Comparison of ENCODE assay signal across 16 cellular contexts in the genomic region with DNA sequence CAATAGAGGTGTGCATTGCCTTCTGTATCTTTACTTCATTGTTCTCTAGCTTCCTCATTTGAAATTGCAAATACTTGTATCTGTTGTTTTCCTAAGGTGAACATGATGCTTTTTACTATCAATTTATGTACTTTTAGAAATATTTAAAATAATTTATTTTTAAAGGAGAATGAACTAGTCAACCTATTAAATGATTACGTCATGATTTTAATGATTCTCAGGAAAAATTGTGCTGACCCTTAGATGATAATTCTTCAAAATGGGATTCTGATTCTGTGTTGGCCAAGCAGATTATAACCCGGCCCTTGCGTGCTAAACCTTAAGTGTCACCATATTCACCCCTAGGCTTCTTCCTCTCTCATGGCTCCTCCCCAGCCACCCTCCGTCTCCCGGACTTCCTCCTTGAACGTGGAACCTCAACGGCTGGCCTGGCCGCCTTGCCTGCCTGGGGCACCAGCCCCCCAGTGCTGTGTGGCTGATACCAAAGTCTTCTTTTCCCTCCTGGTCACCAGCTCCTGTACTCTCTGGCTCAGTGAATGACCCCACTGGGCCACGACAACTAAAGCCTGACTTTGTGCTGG.
DNase-seq lines count a peak whose midpoint lies in the region; ATAC-seq, FAIRE-seq and TF ChIP-seq lines count a peak whose summit lies in the region.
"Had no signal": no experiment of that assay in that cellular context is flagged by ENCODE, and none has a peak within 500 bp of the region (broad histone marks: within the 10 kb centered on the region; RNA-seq: fewer than 3 reads in every experiment).

No MANE protein-coding gene starts in this region.

- CTCF ChIA-PET in HepG2 (lab: Yijun Ruan, JAX; ENCODE audit: low intra/inter-chr PET ratio, low total read pairs) (no interaction called here), WTC11 (lab: Charles Lee) (no interaction called here), OCI-LY7 (lab: Charles Lee; ENCODE audit: unreplicated experiment) (no interaction called here)

- H4K8ac ChIP-seq in trophoblast cell (ENCODE audit: low read depth, low read length) = no peak overlapping the region

- no peak for TF ChIP-seq CTCF in HepG2 (CRISPR knock-in tag; IDR thresholded peaks at IDR 0.05)
- TF ChIP-seq CTCF in right lobe of liver (IDR thresholded peaks at IDR 0.05) = no peak
- TF ChIP-seq CTCF in NB4 (IDR thresholded peaks at IDR 0.05; ENCODE audit: low read depth, low read length) = no peak
- no peak for TF ChIP-seq CTCF in WTC11 (IDR thresholded peaks at IDR 0.05)
- TF ChIP-seq CTCF in endodermal cell (conservative IDR thresholded peaks at IDR 0.05) = no peak
- no peak for TF ChIP-seq CTCF in OCI-LY7 (conservative IDR thresholded peaks at IDR 0.05; ENCODE audit: low read length)

- intact Hi-C loops in HepG2 (cut with micrococcal nuclease; ENCODE audit: unreplicated experiment) = no loop called here
- intact Hi-C loops in right lobe of liver (cut with DNase I) = no loop called here
- intact Hi-C loops in OCI-LY7 (cut with micrococcal nuclease; ENCODE audit: unreplicated experiment) = no loop called here

- H2AK5ac ChIP-seq in trophoblast cell (ENCODE audit: low read length) = no peak overlapping the region

- no peak overlapping the region for H3K23ac ChIP-seq in trophoblast cell (ENCODE audit: low read length)

- BruUV-seq in HepG2 (replicated peaks; lab: Mats Ljungman, UMichigan) (no TSS peak), OCI-LY7 (replicated peaks; lab: Mats Ljungman, UMichigan) (no TSS peak)

- no peak overlapping the region for H3K4me2 ChIP-seq in HepG2 (ENCODE audit: low read depth, low read length)
- no peak overlapping the region for H3K4me2 ChIP-seq in trophoblast cell (ENCODE audit: low read length)
- no peak overlapping the region for H3K4me2 ChIP-seq in OCI-LY7 (ENCODE audit: low read length)
- H3K4me2 ChIP-seq: GM23338 had no signal

- H3K36me3 Mint-ChIP-seq in WTC11 = no peaks in the 10 kb centered on the region; the same call in 1 of the 2 replicates
- H3K36me3 Mint-ChIP-seq in endodermal cell (ENCODE audit: low read depth) = peaks cover 1% of the 10 kb centered on the region
- no peaks in the 10 kb centered on the region for H3K36me3 Mint-ChIP-seq in T-helper 2 cell treated with Interferon-gamma antibody and Interleukin-4, amounts not matched to agents 5 μg/mL and 100 μg/mL, for 36 hours (ENCODE audit: low read depth)
- H3K36me3 Mint-ChIP-seq: CD14-positive monocyte; CD8-positive, alpha-beta T cell had no signal

- no peaks in the 10 kb centered on the region for H3K9me3 ChIP-seq in HepG2 (ENCODE audit: low read length)
- H3K9me3 ChIP-seq in right lobe of liver = no peaks in the 10 kb centered on the region
- H3K9me3 ChIP-seq in trophoblast cell (ENCODE audit: insufficient read depth, low read depth, low read length) = peaks cover 2% of the 10 kb centered on the region
- no peaks in the 10 kb centered on the region for H3K9me3 ChIP-seq in endodermal cell (ENCODE audit: control insufficient read depth, low read length)
- no peaks in the 10 kb centered on the region for H3K9me3 ChIP-seq in OCI-LY7 (ENCODE audit: low read length)

- H3K9ac ChIP-seq in HepG2 (ENCODE audit: insufficient read depth, low read depth, low read length) (no peak overlapping the region), trophoblast cell (ENCODE audit: low read length) (no peak overlapping the region), endodermal cell (ENCODE audit: extremely low read depth, low read length, poor library complexity, severe bottlenecking) (no peak overlapping the region)

- TF ChIP-seq EP300 in HepG2 (IDR thresholded peaks at IDR 0.05; ENCODE audit: low read depth in 2 of 2, low read length in 2 of 2) = no peak
- TF ChIP-seq EP300 in HepG2 (CRISPR knock-in tag; IDR thresholded peaks at IDR 0.05; ENCODE audit: borderline replicate concordance) = no peak

- no peak overlapping the region for H3K4me3 ChIP-seq in HepG2 (replicated peaks in 1 of 3; ENCODE audit: insufficient read depth in 1 of 3, low read depth in 2 of 3, low read length in 3 of 3)
- no peak overlapping the region for H3K4me3 ChIP-seq in right lobe of liver
- H3K4me3 ChIP-seq in NB4 (ENCODE audit: low read depth, low read length) = no peak overlapping the region
- H3K4me3 ChIP-seq in trophoblast cell (ENCODE audit: low read depth, low read length) = no peak overlapping the region
- H3K4me3 ChIP-seq in endodermal cell (ENCODE audit: low read length) = no peak overlapping the region
- H3K4me3 ChIP-seq in OCI-LY7 (ENCODE audit: low read depth, low read length, poor library complexity, severe bottlenecking) = no peak overlapping the region
- H3K4me3 ChIP-seq: GM23338 had no signal

- no peak overlapping the region for H4K91ac ChIP-seq in trophoblast cell (ENCODE audit: low read depth, low read length)

- H3K4me1 ChIP-seq in HepG2 (ENCODE audit: insufficient read depth, low read length) (no peaks in the 10 kb centered on the region), right lobe of liver (no peaks in the 10 kb centered on the region), trophoblast cell (ENCODE audit: control insufficient read depth in 1 of 2, insufficient read depth in 2 of 2, low read length in 2 of 2) (peaks cover 9 to 11% of the 10 kb centered on the region in 2 experiments), endodermal cell (ENCODE audit: control insufficient read depth, insufficient read depth, low read length) (no peaks in the 10 kb centered on the region), OCI-LY7 (ENCODE audit: insufficient read depth, low read length, poor library complexity, severe bottlenecking) (no peaks in the 10 kb centered on the region)

- H4K20me1 ChIP-seq in HepG2 (ENCODE audit: insufficient read depth, low read length) = no peaks in the 10 kb centered on the region
- H4K20me1 ChIP-seq in OCI-LY7 (ENCODE audit: insufficient read depth, low read length) = no peaks in the 10 kb centered on the region

- H4K12ac ChIP-seq in trophoblast cell (ENCODE audit: low read depth, low read length) = no peak overlapping the region

- H2BK12ac ChIP-seq in trophoblast cell (ENCODE audit: low read length) = no peak overlapping the region

- H3K4me1 Mint-ChIP-seq in WTC11 (peaks cover 24% of the 10 kb centered on the region), endodermal cell (no peaks in the 10 kb centered on the region)
- no peaks in the 10 kb centered on the region for H3K4me1 Mint-ChIP-seq in T-helper 2 cell treated with Interferon-gamma antibody and Interleukin-4, amounts not matched to agents 5 μg/mL and 100 μg/mL, for 36 hours (ENCODE audit: low read depth)
- H3K4me1 Mint-ChIP-seq: CD14-positive monocyte had no signal

- no peaks in the 10 kb centered on the region for H3K9me2 ChIP-seq in OCI-LY7 (ENCODE audit: insufficient read depth, low read length)

- H3K4ac ChIP-seq in trophoblast cell (ENCODE audit: low read depth, low read length) = no peak overlapping the region

- ATAC-seq in HepG2 (no peak), right lobe of liver (no peak), WTC11 (no peak)
- ATAC-seq: CD8-positive, alpha-beta T cell; GM23338 had no signal

- H3K9me3 Mint-ChIP-seq in WTC11 (peaks cover 2% of the 10 kb centered on the region; the same call in 1 of the 2 replicates), endodermal cell (peaks cover under 1% of the 10 kb centered on the region)
- no peaks in the 10 kb centered on the region for H3K9me3 Mint-ChIP-seq in T-helper 2 cell treated with Interferon-gamma antibody and Interleukin-4, amounts not matched to agents 5 μg/mL and 100 μg/mL, for 36 hours
- H3K9me3 Mint-ChIP-seq: CD8-positive, alpha-beta T cell; H9 had no signal

- POLR2A ChIA-PET in HepG2 (lab: Yijun Ruan, JAX) = no interaction called here
- POLR2A ChIA-PET in WTC11 (lab: Charles Lee) = no interaction called here
- POLR2A ChIA-PET in OCI-LY7 (lab: Charles Lee) = no interaction called here

- H3K27ac Mint-ChIP-seq in WTC11 = peak overlapping the region; percentile 14; the same call in 1 of the 2 replicates
- no peak overlapping the region for H3K27ac Mint-ChIP-seq in endodermal cell
- H3K27ac Mint-ChIP-seq in T-helper 2 cell treated with Interferon-gamma antibody and Interleukin-4, amounts not matched to agents 5 μg/mL and 100 μg/mL, for 36 hours = no peak overlapping the region
- H3K27ac Mint-ChIP-seq: CD14-positive monocyte; CD8-positive, alpha-beta T cell; GM23338 had no signal

- H2BK120ac ChIP-seq in trophoblast cell (ENCODE audit: insufficient read depth, low read length, poor library complexity) = no peak overlapping the region

- H3K18ac ChIP-seq in trophoblast cell (ENCODE audit: low read length) = peak overlapping the region; percentile 60

- H3K14ac ChIP-seq in trophoblast cell (ENCODE audit: low read length) = no peak overlapping the region

- in situ Hi-C loops in HepG2 (cut with HindIII; ENCODE audit: extremely low pct_ligation_motif_present, low pct_unique_long_range_greater_than_20kb) = no loop called here

- H2AFZ ChIP-seq in HepG2 (ENCODE audit: low read length) (no peak overlapping the region), trophoblast cell (ENCODE audit: insufficient read depth, low read length, poor library complexity) (no peak overlapping the region), OCI-LY7 (ENCODE audit: low read length) (no peak overlapping the region)
- H2AFZ ChIP-seq: GM23338 had no signal

- no peaks in the 10 kb centered on the region for H3K27me3 Mint-ChIP-seq in WTC11 (ENCODE audit: low read depth)
- no peaks in the 10 kb centered on the region for H3K27me3 Mint-ChIP-seq in endodermal cell (ENCODE audit: insufficient read depth)
- H3K27me3 Mint-ChIP-seq in T-helper 2 cell treated with Interferon-gamma antibody and Interleukin-4, amounts not matched to agents 5 μg/mL and 100 μg/mL, for 36 hours (ENCODE audit: low read depth) = no peaks in the 10 kb centered on the region

- no peaks in the 10 kb centered on the region for H3K79me1 ChIP-seq in trophoblast cell (ENCODE audit: low read length)

- no peaks in the 10 kb centered on the region for H3K79me2 ChIP-seq in HepG2 (ENCODE audit: insufficient read depth, low read length)
- no peaks in the 10 kb centered on the region for H3K79me2 ChIP-seq in trophoblast cell (ENCODE audit: control insufficient read depth, insufficient read depth, low read length, poor library complexity)
- H3K79me2 ChIP-seq in OCI-LY7 (ENCODE audit: insufficient read depth, low read depth, low read length) = no peaks in the 10 kb centered on the region

- TF ChIP-seq RAD21 in HepG2 (CRISPR knock-in tag; IDR thresholded peaks at IDR 0.05) = no peak

- H3K4me3 Mint-ChIP-seq in WTC11 (no peak overlapping the region), endodermal cell (no peak overlapping the region)
- no peak overlapping the region for H3K4me3 Mint-ChIP-seq in T-helper 2 cell treated with Interferon-gamma antibody and Interleukin-4, amounts not matched to agents 5 μg/mL and 100 μg/mL, for 36 hours
- H3K4me3 Mint-ChIP-seq: CD14-positive monocyte; CD8-positive, alpha-beta T cell; GM23338; H9 had no signal

- no peak overlapping the region for H2BK5ac ChIP-seq in trophoblast cell (ENCODE audit: low read depth, low read length, poor library complexity)

- H3K27ac ChIP-seq in HepG2 (ENCODE audit: extremely low read length, insufficient read depth, low read length) (no peak overlapping the region), right lobe of liver (no peak overlapping the region), trophoblast cell (ENCODE audit: low read depth, low read length) (no peak overlapping the region), endodermal cell (ENCODE audit: low read depth, low read length) (no peak overlapping the region), OCI-LY7 (ENCODE audit: low read depth, low read length, poor library complexity, severe bottlenecking) (no peak overlapping the region)
- H3K27ac ChIP-seq: 22Rv1 had no signal

- H3K36me3 ChIP-seq in HepG2 (replicated peaks in 1 of 2; ENCODE audit: control insufficient read depth in 1 of 2, insufficient read depth in 2 of 2, low read length in 2 of 2) = peaks cover 0 to 2% of the 10 kb centered on the region in 2 experiments; a peak in 2 of 5 replicates
- no peaks in the 10 kb centered on the region for H3K36me3 ChIP-seq in right lobe of liver
- peaks cover 0 to 2% of the 10 kb centered on the region in 2 experiments for H3K36me3 ChIP-seq in trophoblast cell (ENCODE audit: control insufficient read depth in 1 of 2, insufficient read depth in 2 of 2, low read length in 2 of 2)
- no peaks in the 10 kb centered on the region for H3K36me3 ChIP-seq in endodermal cell (ENCODE audit: control insufficient read depth, insufficient read depth, low read length)
- no peaks in the 10 kb centered on the region for H3K36me3 ChIP-seq in OCI-LY7 (ENCODE audit: insufficient read depth, low read length)

- TF ChIP-seq POLR2A in HepG2 (IDR thresholded peaks at IDR 0.05; ENCODE audit: insufficient read depth in 1 of 2, low read depth in 2 of 2, low read length in 2 of 2) (no peak), right lobe of liver (IDR thresholded peaks at IDR 0.05) (no peak), NB4 (IDR thresholded peaks at IDR 0.05; ENCODE audit: extremely low read depth, insufficient read length) (no peak)

- 97% methylated on average over 9 of the region's 9 CpGs for WGBS in HepG2 (ENCODE audit: low lambda C conversion rate)
- WGBS in right lobe of liver (ENCODE audit: insufficient coverage, low coverage, low lambda C conversion rate, missing lambda C conversion rate) = 69% methylated on average over 7 of the region's 9 CpGs
- no CpG with 5 or more reads among the region's 9 CpGs for WGBS in trophoblast cell (ENCODE audit: extremely low coverage, insufficient coverage, insufficient read length)
- WGBS in endodermal cell (ENCODE audit: insufficient coverage in 1 of 2, insufficient read length in 1 of 2), 2 experiments = 93 to 100% methylated on average over 4 to 9 of the region's 9 CpGs

- no peaks in the 10 kb centered on the region for H3K27me3 ChIP-seq in HepG2 (ENCODE audit: control insufficient read depth in 1 of 2, insufficient read depth in 2 of 2, low read length in 2 of 2)
- H3K27me3 ChIP-seq in right lobe of liver = no peaks in the 10 kb centered on the region
- H3K27me3 ChIP-seq in trophoblast cell (ENCODE audit: insufficient read depth, low read length) = no peaks in the 10 kb centered on the region
- no peaks in the 10 kb centered on the region for H3K27me3 ChIP-seq in endodermal cell (ENCODE audit: control insufficient read depth, insufficient read depth, low read length, poor library complexity, severe bottlenecking)

- FAIRE-seq in HepG2 (lab: Jason Lieb, UNC) = no peak
- FAIRE-seq: GM18507 had no signal

- DNase-seq in HepG2 (ENCODE audit: low spot score) = no peak
- no peak for DNase-seq in right lobe of liver
- peak; percentile 86 for DNase-seq in NB4 (ENCODE audit: low read depth)
- DNase-seq in WTC11 (ENCODE audit: low spot score) = no peak
- DNase-seq in trophoblast cell = peak; percentile 4 to 47
- no peak for DNase-seq in endodermal cell
- DNase-seq in OCI-LY7 (ENCODE audit: low spot score) = no peak
- DNase-seq in T-helper 2 cell treated with Interferon-gamma antibody and Interleukin-4, amounts not matched to agents 5 μg/mL and 100 μg/mL, for 36 hours (ENCODE audit: low spot score) = no peak
- DNase-seq: CD8-positive, alpha-beta T cell; DMS 273 treated with DMSO at 0.1 percent for 48 hours; H9; IMR-90 had no signal

Comparison
In these comparisons a context has a peak if more than half of its experiments do, and no peak if none do; other contexts are left out.
1. DNase-seq: peak in NB4 (single experiment) and trophoblast cell (2 of 2); none in HepG2 (single experiment), right lobe of liver (0 of 3), WTC11 (single experiment), endodermal cell (single experiment), OCI-LY7 (single experiment) and T-helper 2 cell treated with Interferon-gamma antibody and Interleukin-4, amounts not matched to agents 5 μg/mL and 100 μg/mL, for 36 hours (single experiment).